25 cellular contexts compared by ENCODE assay signal in the genomic region with DNA sequence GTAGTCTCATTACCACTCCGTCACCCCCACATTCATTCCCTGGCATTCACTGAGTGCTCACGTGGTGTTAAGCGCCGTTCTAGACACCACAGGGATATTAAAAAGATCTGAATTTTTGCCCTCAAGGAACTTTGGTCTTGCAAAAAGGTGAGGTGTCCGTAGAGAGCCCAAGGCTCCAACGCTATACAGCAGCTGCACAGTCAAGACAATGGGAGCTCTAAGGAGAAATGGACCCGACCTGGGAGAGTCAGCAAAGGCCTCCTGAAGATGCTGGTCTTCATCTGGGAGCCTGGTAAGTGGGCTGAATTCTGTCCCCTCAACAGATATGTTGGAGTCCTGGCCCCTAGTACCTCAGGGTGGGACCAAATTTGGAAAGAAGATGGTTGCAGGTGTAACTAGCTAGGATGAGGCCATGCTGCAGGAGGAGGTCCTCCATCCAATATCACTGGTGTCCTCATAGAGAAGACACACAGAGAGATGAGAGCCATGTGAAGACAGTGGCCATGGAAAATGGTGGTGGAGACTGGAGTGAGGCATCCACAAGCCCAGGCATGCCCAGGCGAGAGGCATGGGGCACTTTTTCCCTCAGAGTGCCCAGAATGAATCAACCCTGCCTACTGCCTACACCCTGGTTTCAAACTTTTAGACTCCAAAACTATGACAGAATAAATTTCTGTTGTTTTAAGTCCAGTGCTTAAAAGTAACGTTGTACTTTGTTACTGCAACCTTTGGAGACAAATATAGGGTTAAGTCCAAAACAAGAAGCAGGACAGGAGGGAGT.
A peak's percentile ranks its signal among the peaks of the same experiment; 100 is the strongest.
DNase-seq lines count a peak whose midpoint lies in the region; ATAC-seq, FAIRE-seq and TF ChIP-seq lines count a peak whose summit lies in the region.
"Had no signal": no experiment of that assay in that cellular context is flagged by ENCODE, and none has a peak within 500 bp of the region (broad histone marks: within the 10 kb centered on the region; RNA-seq: fewer than 3 reads in every experiment).

No MANE protein-coding gene starts in this region.

- CTCF ChIA-PET in IMR-90 (lab: Yijun Ruan, JAX) = no interaction called here

- peaks cover under 1% of the 10 kb centered on the region for H3F3A ChIP-seq in smooth muscle cell (ENCODE audit: low read depth)

- peak overlapping the region; percentile 43 for H2BK120ac ChIP-seq in IMR-90 (ENCODE audit: low read depth, low read length)

- no peak for TF ChIP-seq RAD21 in IMR-90 (IDR thresholded peaks at IDR 0.05; ENCODE audit: low read length)

- TF ChIP-seq POLR2A in IMR-90 (IDR thresholded peaks at IDR 0.05; ENCODE audit: low read depth, low read length) (no peak), tibial nerve (IDR thresholded peaks at IDR 0.05) (no peak), transverse colon (IDR thresholded peaks at IDR 0.05) (no peak)

- FAIRE-seq in HTR-8/SVneo (lab: Jason Lieb, UNC) (peak; percentile 4), keratinocyte (lab: Jason Lieb, UNC) (peak; percentile 56)
- FAIRE-seq: A204.1, G401.6, GM12891 had no signal

- H4K20me1 ChIP-seq in IMR-90 (ENCODE audit: insufficient read depth, low read length) (no peaks in the 10 kb centered on the region), keratinocyte (ENCODE audit: control insufficient read depth, extremely low read depth, insufficient read depth, low read length) (no peaks in the 10 kb centered on the region), smooth muscle cell (ENCODE audit: low read depth) (no peaks in the 10 kb centered on the region)

- TF ChIP-seq CTCF in IMR-90 (conservative IDR thresholded peaks at IDR 0.05; ENCODE audit: low read depth, low read length) (no peak), coronary artery (IDR thresholded peaks at IDR 0.05) (no peak), keratinocyte (optimal IDR thresholded peaks at IDR 0.05 in 1 of 3, IDR thresholded peaks at IDR 0.05 in 1 of 3, conservative IDR thresholded peaks at IDR 0.05 in 1 of 3; ENCODE audit: extremely low read depth in 1 of 3, insufficient read depth in 2 of 3, low read length in 3 of 3) (no peak), dorsolateral prefrontal cortex (IDR thresholded peaks at IDR 0.05 in 54 of 56, conservative IDR thresholded peaks at IDR 0.05 in 2 of 56; ENCODE audit: low read depth in 1 of 56, partially characterized antibody in 56 of 56) (no peak), tibial nerve (IDR thresholded peaks at IDR 0.05) (no peak), smooth muscle cell (IDR thresholded peaks at IDR 0.05; ENCODE audit: borderline replicate concordance, insufficient read depth, poor library complexity, severe bottlenecking) (no peak), transverse colon (IDR thresholded peaks at IDR 0.05) (no peak)

- H2BK20ac ChIP-seq in IMR-90 (ENCODE audit: low read depth, low read length) = no peak overlapping the region

- no peak overlapping the region for H4K8ac ChIP-seq in IMR-90 (ENCODE audit: low read depth in 2 of 2, low read length in 2 of 2)

- H3K36me3 ChIP-seq in IMR-90 (ENCODE audit: control insufficient read depth, insufficient read depth, low read length) (no peaks in the 10 kb centered on the region), keratinocyte (ENCODE audit: control insufficient read depth in 2 of 2, extremely low read depth in 1 of 2, insufficient read depth in 2 of 2, low read length in 2 of 2) (no peaks in the 10 kb centered on the region), tibial nerve (no peaks in the 10 kb centered on the region), smooth muscle cell (ENCODE audit: low read depth) (no peaks in the 10 kb centered on the region), transverse colon (no peaks in the 10 kb centered on the region)
- H3K36me3 ChIP-seq: BE2C had no signal

- ATAC-seq in IMR-90 (ENCODE audit: low read depth) = no peak
- ATAC-seq: HCT116 had no signal

- TF ChIP-seq EP300 in tibial nerve (IDR thresholded peaks at IDR 0.05) = no peak
- TF ChIP-seq EP300 in transverse colon (IDR thresholded peaks at IDR 0.05; ENCODE audit: low read depth) = no peak

- in situ Hi-C loops in IMR-90 (cut with MboI; ENCODE audit: low sequenced_read_pairs) = loop anchor here (25.0 kb wide), 1 partner anchor 1142 kb away; no protein-coding TSS in a partner anchor
- in situ Hi-C loops in transverse colon (cut with MboI; ENCODE audit: low pct_ligation_motif_present in 1 of 4, low pct_unique_long_range_greater_than_20kb in 1 of 4, low sequenced_read_pairs in 3 of 4) = no loop called here

- 77% methylated on average over 5 of the region's 9 CpGs; no CpG with 5 or more reads in 1 of the 2 experiments for WGBS in IMR-90 (ENCODE audit: extremely low coverage in 2 of 2, insufficient read length in 1 of 2), 2 experiments
- 87 to 93% methylated on average over 9 of the region's 9 CpGs for WGBS in tibial nerve, 2 donors
- WGBS in smooth muscle cell (ENCODE audit: low lambda C conversion rate) = 91% methylated on average over 9 of the region's 9 CpGs
- 81 to 97% methylated on average over 6 to 9 of the region's 9 CpGs for WGBS in transverse colon (ENCODE audit: low coverage in 1 of 2), 2 donors

- no peak overlapping the region for H3K23ac ChIP-seq in IMR-90 (ENCODE audit: low read depth, low read length)

- no peak overlapping the region for H3K4me2 ChIP-seq in IMR-90 (ENCODE audit: low read depth, low read length)
- peak overlapping the region; percentile 3 for H3K4me2 ChIP-seq in keratinocyte (ENCODE audit: control insufficient read depth, extremely low read depth, insufficient read depth, low read depth, low read length)
- no peak overlapping the region for H3K4me2 ChIP-seq in smooth muscle cell

- H3K56ac ChIP-seq in IMR-90 (ENCODE audit: extremely low read depth, insufficient read depth, low read length) = no peak overlapping the region

- no peak overlapping the region for H3K4me3 ChIP-seq in IMR-90 (ENCODE audit: insufficient read depth, low read depth, low read length)
- no peak overlapping the region for H3K4me3 ChIP-seq in coronary artery
- H3K4me3 ChIP-seq in keratinocyte (ENCODE audit: control insufficient read depth in 2 of 3, extremely low read depth in 1 of 3, insufficient read depth in 2 of 3, low read depth in 1 of 3, low read length in 3 of 3) = no peak overlapping the region
- no peak overlapping the region for H3K4me3 ChIP-seq in dorsolateral prefrontal cortex
- H3K4me3 ChIP-seq in tibial nerve = no peak overlapping the region
- no peak overlapping the region for H3K4me3 ChIP-seq in smooth muscle cell
- H3K4me3 ChIP-seq in transverse colon = no peak overlapping the region

- H3K79me2 ChIP-seq in keratinocyte (ENCODE audit: control insufficient read depth, insufficient read depth, low read length) = no peaks in the 10 kb centered on the region
- H3K79me2 ChIP-seq in smooth muscle cell (ENCODE audit: low read depth) = no peaks in the 10 kb centered on the region

- peak overlapping the region; percentile 30; the same call in 1 of the 2 replicates for H3K4ac ChIP-seq in IMR-90 (ENCODE audit: low read depth, low read length)

- no peak overlapping the region for H2BK15ac ChIP-seq in IMR-90 (ENCODE audit: low read depth, low read length)

- intact Hi-C loops in IMR-90 (cut with micrococcal nuclease) (loop anchor here (5.0 kb wide), 1 partner anchor 112 kb away; no protein-coding TSS in a partner anchor), dorsolateral prefrontal cortex (cut with DNase I) (no loop called here), transverse colon (cut with DNase I; ENCODE audit: low total_unique reads) (no loop called here)

- H3K9ac ChIP-seq in IMR-90 (ENCODE audit: low read depth, low read length) (no peak overlapping the region), keratinocyte (ENCODE audit: control insufficient read depth, extremely low read depth, insufficient read depth, low read length) (no peak overlapping the region), smooth muscle cell (ENCODE audit: low read depth) (no peak overlapping the region)

- no peak overlapping the region for H3K14ac ChIP-seq in IMR-90 (replicated peaks; ENCODE audit: low read depth, low read length)

- POLR2A ChIA-PET in IMR-90 (lab: Charles Lee; ENCODE audit: unreplicated experiment) = no interaction called here

- no peak overlapping the region for H2AK9ac ChIP-seq in IMR-90 (replicated peaks; ENCODE audit: low read depth, low read length, poor library complexity)

- BruUV-seq in IMR-90 (replicated peaks; lab: Mats Ljungman, UMichigan) = no TSS peak

- H3K27ac ChIP-seq in IMR-90 (ENCODE audit: insufficient read depth, low read length) = no peak overlapping the region
- H3K27ac ChIP-seq in coronary artery = no peak overlapping the region
- H3K27ac ChIP-seq in keratinocyte (ENCODE audit: control insufficient read depth, insufficient read depth, low read length) = no peak overlapping the region
- H3K27ac ChIP-seq in dorsolateral prefrontal cortex = no peak overlapping the region
- no peak overlapping the region for H3K27ac ChIP-seq in tibial nerve
- H3K27ac ChIP-seq in smooth muscle cell (ENCODE audit: low read depth) = no peak overlapping the region
- H3K27ac ChIP-seq in transverse colon = no peak overlapping the region
- H3K27ac ChIP-seq: HL-60 had no signal

- H3K27me3 ChIP-seq in IMR-90 (ENCODE audit: control insufficient read depth, insufficient read depth, low read length) (0 out of 2 replicates have a peak, but pooled peaks cover under 1% of the 10 kb centered on the region), keratinocyte (ENCODE audit: control insufficient read depth, extremely low read depth, insufficient read depth, low read length) (no peaks in the 10 kb centered on the region), dorsolateral prefrontal cortex (no peaks in the 10 kb centered on the region), tibial nerve (no peaks in the 10 kb centered on the region), smooth muscle cell (ENCODE audit: low read depth) (peaks cover 6% of the 10 kb centered on the region), transverse colon (no peaks in the 10 kb centered on the region)
- H3K27me3 ChIP-seq: BE2C had no signal

- DNase-seq in HTR-8/SVneo (ENCODE audit: insufficient read length, low spot score) (no peak), IMR-90 (no peak), coronary artery (ENCODE audit: low spot score) (peak; percentile 49), keratinocyte (ENCODE audit: low read depth, low spot score) (no peak), dorsolateral prefrontal cortex (no peak), tibial nerve (ENCODE audit: low spot score in 2 of 2) (no peak), smooth muscle cell (lab: John Stamatoyannopoulos, UW; ENCODE audit: unreplicated experiment) (no peak), transverse colon (no peak)
- DNase-seq: ACHN; BE2C; C1 segment of cervical spinal cord; CD4-positive, CD25-positive, alpha-beta regulatory T cell; CD8-positive, alpha-beta memory T cell; COR-L47; DMS 273 treated with DMSO at 0.1 percent for 48 hours; DMS53; DND-41; GOT3; H7; HFFc6 had no signal

- no peak overlapping the region for H4K5ac ChIP-seq in IMR-90 (ENCODE audit: low read depth, low read length)

- H2AK5ac ChIP-seq in IMR-90 (ENCODE audit: low read depth, low read length) = no peak overlapping the region

- no peaks in the 10 kb centered on the region for H3K9me3 ChIP-seq in IMR-90 (ENCODE audit: control insufficient read depth, insufficient read depth, low read length)
- H3K9me3 ChIP-seq in keratinocyte (ENCODE audit: control insufficient read depth, low read depth, low read length) = no peaks in the 10 kb centered on the region
- H3K9me3 ChIP-seq in tibial nerve = no peaks in the 10 kb centered on the region
- no peaks in the 10 kb centered on the region for H3K9me3 ChIP-seq in smooth muscle cell (replicated peaks; ENCODE audit: low read depth)
- H3K9me3 ChIP-seq in transverse colon = no peaks in the 10 kb centered on the region
- H3K9me3 ChIP-seq: BE2C had no signal

- no peak overlapping the region for H3K18ac ChIP-seq in IMR-90 (ENCODE audit: low read depth, low read length)

- no peaks in the 10 kb centered on the region for H3K79me1 ChIP-seq in IMR-90 (ENCODE audit: low read depth in 1 of 2, low read length in 2 of 2)

- dilution Hi-C loops in IMR-90 (cut with HindIII; ENCODE audit: low sequenced_read_pairs, unreplicated experiment) (no loop called here), keratinocyte (cut with MboI; ENCODE audit: extremely low pct_ligation_motif_present, low sequenced_read_pairs) (no loop called here)

- H2BK5ac ChIP-seq in IMR-90 (ENCODE audit: low read depth, low read length, poor library complexity, severe bottlenecking) = no peak overlapping the region

- no peak overlapping the region for H4K91ac ChIP-seq in IMR-90 (ENCODE audit: insufficient read depth, low read depth, low read length)

- H3K4me1 ChIP-seq in IMR-90 (ENCODE audit: control insufficient read depth, insufficient read depth, low read length) (peaks cover 5% of the 10 kb centered on the region), keratinocyte (ENCODE audit: control insufficient read depth, extremely low read depth, insufficient read depth, low read length) (peaks cover 20% of the 10 kb centered on the region), tibial nerve (peaks cover 0 to 6% (median 0%) of the 10 kb centered on the region in 4 donors), smooth muscle cell (ENCODE audit: low read depth) (no peaks in the 10 kb centered on the region), transverse colon (no peaks in the 10 kb centered on the region)
- H3K4me1 ChIP-seq: BE2C had no signal

- peaks cover 5% of the 10 kb centered on the region for H3K9me1 ChIP-seq in IMR-90 (ENCODE audit: insufficient read depth, low read length)
- H3K9me1 ChIP-seq in keratinocyte (ENCODE audit: control insufficient read depth, extremely low read depth, insufficient read depth, low read length) = no peaks in the 10 kb centered on the region

- H2AFZ ChIP-seq in IMR-90 (replicated peaks; ENCODE audit: low read length, poor library complexity) = no peak overlapping the region
- H2AFZ ChIP-seq in keratinocyte (ENCODE audit: control insufficient read depth, low read length) = no peak overlapping the region
- no peak overlapping the region for H2AFZ ChIP-seq in smooth muscle cell (ENCODE audit: low read depth)
